ENCODE assay signal across 11 cellular contexts in genomic region chr19:49425922-49426592, GRCh38. TPM values are rescaled to one million over a fixed set of nuclear protein-coding genes. Genes with fewer than 3 reads are reported as not detected.
DNase-seq lines count a peak whose midpoint lies in the region; ATAC-seq lines count a peak whose summit lies in the region.
"Had no signal": no experiment of that assay in that cellular context is flagged by ENCODE, and none has a peak within 500 bp of the region (broad histone marks: within the 10 kb centered on the region; RNA-seq: fewer than 3 reads in every experiment).

No MANE protein-coding gene starts in this region.

- H3K36me3 Mint-ChIP-seq in activated CD4-positive, alpha-beta T cell treated with anti-CD3 and anti-CD28 coated beads for 36 hours (ENCODE audit: low read depth): no peaks in the 10 kb centered on the region
- no peaks in the 10 kb centered on the region for H3K36me3 Mint-ChIP-seq in activated naive CD4-positive, alpha-beta T cell treated with anti-CD3 and anti-CD28 coated beads, Interleukin-2, amount 10 ng/mL, durations not matched to agents 7 days and 5 days

- H3K27me3 Mint-ChIP-seq in activated CD4-positive, alpha-beta T cell treated with anti-CD3 and anti-CD28 coated beads for 36 hours: peaks cover 83% of the 10 kb centered on the region
- peaks cover 100% of the 10 kb centered on the region for H3K27me3 Mint-ChIP-seq in activated naive CD4-positive, alpha-beta T cell treated with anti-CD3 and anti-CD28 coated beads, Interleukin-2, amount 10 ng/mL, durations not matched to agents 7 days and 5 days

- H3K27ac Mint-ChIP-seq in activated CD4-positive, alpha-beta T cell treated with anti-CD3 and anti-CD28 coated beads for 36 hours: no peak overlapping the region
- H3K27ac Mint-ChIP-seq in activated naive CD4-positive, alpha-beta T cell treated with anti-CD3 and anti-CD28 coated beads, Interleukin-2, amount 10 ng/mL, durations not matched to agents 7 days and 5 days: no peak overlapping the region
- H3K27ac Mint-ChIP-seq: activated B cell treated with CpG ODN at 0.5 μM for 24 hours had no signal

- CTCF ChIA-PET in activated CD4-positive, alpha-beta T cell treated with anti-CD3 and anti-CD28 coated beads for 36 hours (lab: Charles Lee): interaction anchor here (0.6 to 1.8 kb wide), 5 partner anchors 10 to 201 kb away, joined by 3 to 7 read pairs (median 3); no protein-coding TSS in a partner anchor
- CTCF ChIA-PET in activated naive CD4-positive, alpha-beta T cell treated with anti-CD3 and anti-CD28 coated beads, Interleukin-2, amount 10 ng/mL, durations not matched to agents 7 days and 5 days (lab: Charles Lee): interaction anchor here (1.0 to 2.4 kb wide), 4 partner anchors 9 to 34 kb away, joined by 3 to 9 read pairs (median 4); no protein-coding TSS in a partner anchor

- no peak for ATAC-seq in activated CD4-positive, alpha-beta T cell treated with anti-CD3 and anti-CD28 coated beads for 36 hours
- no peak for ATAC-seq in GM18502 (IDR thresholded peaks at IDR 0.05; ENCODE audit: poor library complexity, unreplicated experiment)
- ATAC-seq in GM21717 (IDR thresholded peaks at IDR 0.05; ENCODE audit: unreplicated experiment): no peak

- H3K4me1 Mint-ChIP-seq in activated CD4-positive, alpha-beta T cell treated with anti-CD3 and anti-CD28 coated beads for 36 hours: peaks cover 50% of the 10 kb centered on the region
- peaks cover 80% of the 10 kb centered on the region for H3K4me1 Mint-ChIP-seq in activated naive CD4-positive, alpha-beta T cell treated with anti-CD3 and anti-CD28 coated beads, Interleukin-2, amount 10 ng/mL, durations not matched to agents 7 days and 5 days

- DNase-seq in activated CD4-positive, alpha-beta T cell treated with anti-CD3 and anti-CD28 coated beads for 36 hours: peak; percentile 68
- no peak for DNase-seq in activated CD4-positive, alpha-beta T cell treated with anti-CD3 and anti-CD28 coated beads for 1 hour
- DNase-seq in LoVo (ENCODE audit: low spot score) (peak; percentile 61), putamen (ENCODE audit: low spot score) (no peak)
- DNase-seq in activated naive CD4-positive, alpha-beta T cell treated with anti-CD3 and anti-CD28 coated beads, Interleukin-2, amount 10 ng/mL, durations not matched to agents 7 days and 5 days: peak; percentile 50
- DNase-seq in stimulated activated CD4-positive, alpha-beta T cell treated with anti-CD3 and anti-CD28 coated beads, Interleukin-2, amount 100 ng/mL, for 24 hours: peak; percentile 44 to 62
- DNase-seq: activated B cell treated with CpG ODN at 0.5 μM for 24 hours, brain microvascular endothelial cell had no signal

- no peak overlapping the region for H3K4me3 Mint-ChIP-seq in activated CD4-positive, alpha-beta T cell treated with anti-CD3 and anti-CD28 coated beads for 36 hours
- no peak overlapping the region for H3K4me3 Mint-ChIP-seq in activated naive CD4-positive, alpha-beta T cell treated with anti-CD3 and anti-CD28 coated beads, Interleukin-2, amount 10 ng/mL, durations not matched to agents 7 days and 5 days

- POLR2A ChIA-PET in activated CD4-positive, alpha-beta T cell treated with anti-CD3 and anti-CD28 coated beads for 36 hours (lab: Charles Lee): interaction anchor here (1.2 kb wide), 1 partner anchor 10 kb away, joined by 4 read pairs; no protein-coding TSS in a partner anchor

- intact Hi-C loops in activated CD4-positive, alpha-beta T cell treated with anti-CD3 and anti-CD28 coated beads for 36 hours (cut with DNase I, micrococcal nuclease): no loop called here

- no peaks in the 10 kb centered on the region for H3K9me3 Mint-ChIP-seq in activated CD4-positive, alpha-beta T cell treated with anti-CD3 and anti-CD28 coated beads for 36 hours (ENCODE audit: low read depth)
- H3K9me3 Mint-ChIP-seq in activated naive CD4-positive, alpha-beta T cell treated with anti-CD3 and anti-CD28 coated beads, Interleukin-2, amount 10 ng/mL, durations not matched to agents 7 days and 5 days: no peaks in the 10 kb centered on the region
- H3K9me3 Mint-ChIP-seq: activated B cell treated with CpG ODN at 0.5 μM for 24 hours had no signal

RNA-seq across cellular contexts. Expression of gene GFY, which starts 0.9 kb away (rescaled TPM):
- total RNA-seq in activated CD4-positive, alpha-beta T cell treated with anti-CD3 and anti-CD28 coated beads for 36 hours: not detected
- total RNA-seq: activated B cell treated with CpG ODN at 0.5 μM for 24 hours, suprapubic skin had no signal

RNA-seq across cellular contexts. Expression of gene PTH2, which starts 2.8 kb away (rescaled TPM):
- not detected for total RNA-seq in activated CD4-positive, alpha-beta T cell treated with anti-CD3 and anti-CD28 coated beads for 36 hours
- total RNA-seq: activated B cell treated with CpG ODN at 0.5 μM for 24 hours, suprapubic skin had no signal

RNA-seq across cellular contexts. Expression of gene SLC17A7, which starts 15.3 kb away (rescaled TPM):
- total RNA-seq in activated CD4-positive, alpha-beta T cell treated with anti-CD3 and anti-CD28 coated beads for 36 hours: under 1 TPM; 0.07 to 0.14 TPM

RNA-seq across cellular contexts. Expression of gene PIH1D1, which starts 25.6 kb away (rescaled TPM):
- 100 to 1,000 TPM; 117 to 138 TPM for total RNA-seq in activated CD4-positive, alpha-beta T cell treated with anti-CD3 and anti-CD28 coated beads for 36 hours

RNA-seq across cellular contexts. Expression of gene ALDH16A1, which starts 27.0 kb away (rescaled TPM):
- 10 to 100 TPM; 26.8 to 33.3 TPM for total RNA-seq in activated CD4-positive, alpha-beta T cell treated with anti-CD3 and anti-CD28 coated beads for 36 hours

Comparison
In these comparisons a context has a peak if more than half of its experiments do, and no peak if none do; other contexts are left out.
1. DNase-seq: peak in activated CD4-positive, alpha-beta T cell treated with anti-CD3 and anti-CD28 coated beads for 36 hours (single experiment), LoVo (single experiment), activated naive CD4-positive, alpha-beta T cell treated with anti-CD3 and anti-CD28 coated beads, Interleukin-2, amount 10 ng/mL, durations not matched to agents 7 days and 5 days (single experiment) and stimulated activated CD4-positive, alpha-beta T cell treated with anti-CD3 and anti-CD28 coated beads, Interleukin-2, amount 100 ng/mL, for 24 hours (2 of 2); none in activated CD4-positive, alpha-beta T cell treated with anti-CD3 and anti-CD28 coated beads for 1 hour (single experiment) and putamen (single experiment).